ENCODE assay signal across 1 cellular context in genomic region chr11:7931168-7931567, GRCh38.
TF ChIP-seq lines count a peak whose summit lies in the region.

OR10A6 (minus strand) TSS chr11:7931268; CDS start chr11:7928662, 2,606 bp downstream.

TF ChIP-seq in H1, 55 proteins besides CTCF, POLR2A, EP300 and RAD21 (continued from another document):
- TF ChIP-seq CEBPB (IDR thresholded peaks at IDR 0.05; ENCODE audit: low read depth, low read length), result no peak
- TF ChIP-seq SIX5 (IDR thresholded peaks at IDR 0.05; ENCODE audit: low read depth, low read length), result no peak
- no peak for TF ChIP-seq RFX5 (IDR thresholded peaks at IDR 0.05; ENCODE audit: borderline replicate concordance, low read depth, low read length)
- TF ChIP-seq CBX5 (IDR thresholded peaks at IDR 0.05; ENCODE audit: low read depth, low read length), result no peak
